31 cellular contexts compared by ENCODE assay signal in the genomic region with DNA sequence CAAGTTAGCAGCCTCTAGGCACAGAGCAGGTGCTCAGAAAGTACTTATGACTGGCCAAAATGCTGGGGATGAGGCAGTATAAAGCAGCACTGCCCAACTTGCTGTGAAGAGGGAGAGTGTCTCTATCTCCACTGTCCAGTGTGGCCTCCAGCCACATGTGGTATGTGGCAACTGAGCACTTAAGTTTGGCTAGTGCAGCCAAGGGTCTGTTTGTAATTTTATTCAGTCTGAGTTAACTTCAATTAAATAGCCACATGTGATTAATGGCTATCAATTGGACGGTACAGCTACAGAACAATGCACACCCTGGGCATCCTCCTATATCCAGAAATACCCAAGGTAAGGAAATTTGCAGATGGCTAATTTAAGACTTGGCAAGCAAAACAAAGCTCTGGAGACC. TPM values are rescaled to one million over a fixed set of nuclear protein-coding genes. Genes with fewer than 3 reads are reported as not detected.
"Had no signal": no experiment of that assay in that cellular context is flagged by ENCODE, and none has a peak within 500 bp of the region (broad histone marks: within the 10 kb centered on the region; RNA-seq: fewer than 3 reads in every experiment).

No MANE protein-coding gene starts in this region.

- H3K27ac Mint-ChIP-seq: activated B cell treated with CpG ODN at 0.5 μM for 24 hours; activated CD4-positive, alpha-beta memory T cell treated with anti-CD3 and anti-CD28 coated beads for 36 hours; activated CD4-positive, alpha-beta T cell treated with anti-CD3 and anti-CD28 coated beads, Interleukin-2, amount 10 ng/mL, durations not matched to agents 24 days and 14 days; activated CD8-positive, alpha-beta memory T cell treated with anti-CD3 and anti-CD28 coated beads, Interleukin-2, amount 10 ng/mL, durations not matched to agents 7 days and 5 days; activated CD8-positive, alpha-beta T cell treated with anti-CD3 and anti-CD28 coated beads, Interleukin-2, amount 10 ng/mL, durations not matched to agents 7 days and 5 days; activated naive CD4-positive, alpha-beta T cell treated with anti-CD3 and anti-CD28 coated beads, Interleukin-2, amount 10 ng/mL, durations not matched to agents 7 days and 5 days; activated naive CD8-positive, alpha-beta T cell treated with anti-CD3 and anti-CD28 coated beads, Interleukin-2, amount 10 ng/mL, durations not matched to agents 7 days and 5 days; activated T-cell treated with anti-CD3 and anti-CD28 coated beads, Interleukin-2, amount 50 U/mL, for 72 hours; brain; dendritic cell treated with granulocyte-macrophage colony-stimulating factor and Interleukin-4, amounts not matched to agents 40 ng/mL and 50 ng/mL, for 4 days; T-helper 17 cell; T-helper 2 cell treated with Interferon-gamma antibody and Interleukin-4, amounts not matched to agents 5 μg/mL and 100 μg/mL, for 36 hours had no signal

- DNase-seq: activated B cell treated with CpG ODN at 0.5 μM for 24 hours; activated CD4-positive, alpha-beta memory T cell treated with anti-CD3 and anti-CD28 coated beads for 36 hours; activated CD4-positive, alpha-beta T cell treated with anti-CD3 and anti-CD28 coated beads, Interleukin-2, amount 10 ng/mL, durations not matched to agents 24 days and 14 days; activated CD8-positive, alpha-beta memory T cell treated with anti-CD3 and anti-CD28 coated beads, Interleukin-2, amount 10 ng/mL, durations not matched to agents 7 days and 5 days; activated CD8-positive, alpha-beta memory T cell treated with anti-CD3 and anti-CD28 coated beads, Interleukin-2, amount 50 U/mL, for 4 hours; activated CD8-positive, alpha-beta T cell treated with anti-CD3 and anti-CD28 coated beads, Interleukin-2, amount 10 ng/mL, durations not matched to agents 7 days and 5 days; activated gamma-delta T cell; activated naive CD4-positive, alpha-beta T cell; activated naive CD4-positive, alpha-beta T cell treated with anti-CD3 and anti-CD28 coated beads, Interleukin-2, amount 10 ng/mL, durations not matched to agents 7 days and 5 days; activated naive CD8-positive, alpha-beta T cell treated with anti-CD3 and anti-CD28 coated beads, Interleukin-2, amount 10 ng/mL, durations not matched to agents 7 days and 5 days; activated T-cell treated with anti-CD3 and anti-CD28 coated beads, Interleukin-2, amount 50 U/mL, for 1 hour; activated T-cell treated with anti-CD3 and anti-CD28 coated beads, Interleukin-2, amount 50 U/mL, for 72 hours; dorsolateral prefrontal cortex; effector memory CD4-positive, alpha-beta T cell; erythroblast; foreskin fibroblast; heart left ventricle; T-helper 1 cell; T-helper 17 cell; T1000; WERI-Rb-1 had no signal

- H3K4me3 ChIP-seq: ascending aorta, coronary artery, dorsolateral prefrontal cortex, esophagus muscularis mucosa, heart left ventricle had no signal

- H3K4me3 Mint-ChIP-seq: activated B cell treated with CpG ODN at 0.5 μM for 24 hours; activated CD4-positive, alpha-beta memory T cell treated with anti-CD3 and anti-CD28 coated beads for 36 hours; activated CD4-positive, alpha-beta T cell treated with anti-CD3 and anti-CD28 coated beads, Interleukin-2, amount 10 ng/mL, durations not matched to agents 24 days and 14 days; activated CD8-positive, alpha-beta memory T cell treated with anti-CD3 and anti-CD28 coated beads, Interleukin-2, amount 10 ng/mL, durations not matched to agents 7 days and 5 days; activated CD8-positive, alpha-beta T cell treated with anti-CD3 and anti-CD28 coated beads, Interleukin-2, amount 10 ng/mL, durations not matched to agents 7 days and 5 days; activated naive CD4-positive, alpha-beta T cell treated with anti-CD3 and anti-CD28 coated beads, Interleukin-2, amount 10 ng/mL, durations not matched to agents 7 days and 5 days; activated naive CD8-positive, alpha-beta T cell treated with anti-CD3 and anti-CD28 coated beads, Interleukin-2, amount 10 ng/mL, durations not matched to agents 7 days and 5 days; activated T-cell treated with anti-CD3 and anti-CD28 coated beads, Interleukin-2, amount 50 U/mL, for 72 hours; brain; central memory CD8-positive, alpha-beta T cell; dendritic cell treated with granulocyte-macrophage colony-stimulating factor and Interleukin-4, amounts not matched to agents 40 ng/mL and 50 ng/mL, for 4 days; T-helper 17 cell; T-helper 2 cell treated with Interferon-gamma antibody and Interleukin-4, amounts not matched to agents 5 μg/mL and 100 μg/mL, for 36 hours had no signal

- H3K9me3 Mint-ChIP-seq: activated CD4-positive, alpha-beta memory T cell treated with anti-CD3 and anti-CD28 coated beads for 36 hours; activated naive CD4-positive, alpha-beta T cell treated with anti-CD3 and anti-CD28 coated beads, Interleukin-2, amount 50 U/mL, for 72 hours; activated T-cell treated with anti-CD3 and anti-CD28 coated beads, Interleukin-2, amount 50 U/mL, for 72 hours; central memory CD8-positive, alpha-beta T cell had no signal

- H3K36me3 ChIP-seq: ascending aorta, esophagus muscularis mucosa, heart left ventricle, WERI-Rb-1 had no signal

- H3K9me3 ChIP-seq: ascending aorta, esophagus muscularis mucosa, heart left ventricle had no signal

- ATAC-seq: activated CD4-positive, CD25-positive, alpha-beta regulatory T cell treated with anti-CD3 and anti-CD28 coated beads, Interleukin-2, amount 50 U/mL, for 24 hours; activated CD8-positive, alpha-beta memory T cell treated with anti-CD3 and anti-CD28 coated beads, Interleukin-2, amount 10 ng/mL, durations not matched to agents 7 days and 5 days; activated CD8-positive, alpha-beta T cell treated with anti-CD3 and anti-CD28 coated beads, Interleukin-2, amount 10 ng/mL, durations not matched to agents 7 days and 5 days; activated naive CD4-positive, alpha-beta T cell treated with anti-CD3 and anti-CD28 coated beads, Interleukin-2, amount 50 U/mL, for 72 hours; activated T-cell treated with anti-CD3 and anti-CD28 coated beads, Interleukin-2, amount 50 U/mL, for 72 hours; heart left ventricle; T-helper 17 cell had no signal

- H3K4me1 ChIP-seq: ascending aorta, heart left ventricle had no signal

- H3K27ac ChIP-seq: ascending aorta, coronary artery, dorsolateral prefrontal cortex, esophagus muscularis mucosa, heart left ventricle, WERI-Rb-1 had no signal

- H3K36me3 Mint-ChIP-seq: activated CD4-positive, alpha-beta memory T cell treated with anti-CD3 and anti-CD28 coated beads for 36 hours; activated CD8-positive, alpha-beta memory T cell treated with anti-CD3 and anti-CD28 coated beads, Interleukin-2, amount 10 ng/mL, durations not matched to agents 7 days and 5 days; activated naive CD4-positive, alpha-beta T cell treated with anti-CD3 and anti-CD28 coated beads, Interleukin-2, amount 10 ng/mL, durations not matched to agents 7 days and 5 days; activated naive CD4-positive, alpha-beta T cell treated with anti-CD3 and anti-CD28 coated beads, Interleukin-2, amount 50 U/mL, for 72 hours; activated naive CD8-positive, alpha-beta T cell treated with anti-CD3 and anti-CD28 coated beads, Interleukin-2, amount 10 ng/mL, durations not matched to agents 7 days and 5 days had no signal

- H3K4me1 Mint-ChIP-seq: activated B cell treated with CpG ODN at 0.5 μM for 24 hours; activated CD4-positive, alpha-beta T cell treated with anti-CD3 and anti-CD28 coated beads, Interleukin-2, amount 10 ng/mL, durations not matched to agents 24 days and 14 days; activated CD8-positive, alpha-beta memory T cell treated with anti-CD3 and anti-CD28 coated beads, Interleukin-2, amount 10 ng/mL, durations not matched to agents 7 days and 5 days; activated naive CD4-positive, alpha-beta T cell treated with anti-CD3 and anti-CD28 coated beads, Interleukin-2, amount 10 ng/mL, durations not matched to agents 7 days and 5 days; activated naive CD8-positive, alpha-beta T cell treated with anti-CD3 and anti-CD28 coated beads, Interleukin-2, amount 10 ng/mL, durations not matched to agents 7 days and 5 days; central memory CD8-positive, alpha-beta T cell had no signal

- H3K27me3 ChIP-seq: ascending aorta, esophagus muscularis mucosa, heart left ventricle had no signal

RNA-seq across cellular contexts. Expression of a gene that starts 26.9 kb away (rescaled TPM):
- total RNA-seq: activated B cell treated with CpG ODN at 0.5 μM for 24 hours; activated CD8-positive, alpha-beta memory T cell treated with anti-CD3 and anti-CD28 coated beads for 36 hours; activated naive CD4-positive, alpha-beta T cell treated with anti-CD3 and anti-CD28 coated beads, Interleukin-2, amount 50 U/mL, for 72 hours had no signal
